28 cellular contexts compared by ENCODE assay signal in genomic region chr1:198032668-198033067, GRCh38.
"Had no signal": no experiment of that assay in that cellular context is flagged by ENCODE, and none has a peak within 500 bp of the region (broad histone marks: within the 10 kb centered on the region; RNA-seq: fewer than 3 reads in every experiment).

No MANE protein-coding gene starts in this region.

- H3K4me3 Mint-ChIP-seq: immature natural killer cell; naive thymus-derived CD4-positive, alpha-beta T cell; natural killer cell treated with Interleukin-12 subunit alpha and Interleukin-12 subunit beta and Interleukin-15 and Interleukin-18, amount 100 ng/mL, for 72 hours; stimulated activated memory B cell treated with anti-CD40 and anti-IgM and Interleukin-4, amounts not matched to agents 10 μg/mL and 1 μg/mL and 100 μg/mL, for 72 hours; stimulated activated naive CD8-positive, alpha-beta T cell treated with anti-CD3 and anti-CD28 coated beads, Interleukin-15, amount 100 ng/mL, for 72 hours; type B pancreatic cell had no signal

- DNase-seq: hypothalamus; immature natural killer cell; kidney; left colon; left lung; lower lobe of right lung; mammary epithelial cell; mesenchymal stem cell; midbrain; mucosa of descending colon; naive thymus-derived CD4-positive, alpha-beta T cell; ovary; right lobe of liver; stimulated activated CD4-positive, alpha-beta T cell treated with anti-CD3 and anti-CD28 coated beads, Interleukin-1b, Interleukin-23, amount 100 ng/mL, for 48 hours; stimulated activated CD4-positive, alpha-beta T cell treated with anti-CD3 and anti-CD28 coated beads, Interleukin-2, amount 100 ng/mL, for 48 hours; stimulated activated CD4-positive, alpha-beta T cell treated with anti-CD3 and anti-CD28 coated beads, Interleukin-4, amount 100 ng/mL, for 4 hours; stimulated activated CD8-positive, alpha-beta memory T cell treated with anti-CD3 and anti-CD28 coated beads, Interleukin-4, amount 100 ng/mL, for 48 hours; stimulated activated naive CD4-positive, alpha-beta T cell treated with Interleukin-2 at 50 U/mL for 16 hours; stimulated activated naive CD8-positive, alpha-beta T cell treated with anti-CD3 and anti-CD28 coated beads, Interleukin-15, amount 100 ng/mL, for 72 hours; substantia nigra; uterus had no signal

- H3K4me1 ChIP-seq: left lung, lower lobe of right lung, right atrium auricular region, tibial nerve, uterus had no signal

- H3K36me3 Mint-ChIP-seq: immature natural killer cell; naive thymus-derived CD4-positive, alpha-beta T cell; natural killer cell treated with Interleukin-12 subunit alpha and Interleukin-12 subunit beta and Interleukin-15 and Interleukin-18, amount 100 ng/mL, for 72 hours; stimulated activated memory B cell treated with anti-CD40 and anti-IgM and Interleukin-4, amounts not matched to agents 10 μg/mL and 1 μg/mL and 100 μg/mL, for 72 hours; type B pancreatic cell had no signal

- H3K9me3 ChIP-seq: left lung, lower lobe of right lung, mucosa of descending colon, ovary, right atrium auricular region, right lobe of liver, tibial nerve, uterus had no signal

- H3K4me2 ChIP-seq: smooth muscle cell had no signal

- H3K27ac ChIP-seq: left lung, lower lobe of right lung, ovary, right atrium auricular region, right lobe of liver, tibial nerve, uterus had no signal

- ATAC-seq: left colon; left lung; lower lobe of right lung; mucosa of descending colon; naive thymus-derived CD4-positive, alpha-beta T cell; natural killer cell treated with Interleukin-12 subunit alpha and Interleukin-12 subunit beta and Interleukin-15 and Interleukin-18, amount 100 ng/mL, for 72 hours; right lobe of liver; stimulated activated memory B cell treated with anti-CD40 and anti-IgM and Interleukin-4, amounts not matched to agents 10 μg/mL and 1 μg/mL and 100 μg/mL, for 72 hours; stimulated activated naive CD8-positive, alpha-beta T cell treated with anti-CD3 and anti-CD28 coated beads, Interleukin-15, amount 100 ng/mL, for 72 hours had no signal

- H3K27me3 Mint-ChIP-seq: progenitor cell of endocrine pancreas; stimulated activated memory B cell treated with anti-CD40 and anti-IgM and Interleukin-4, amounts not matched to agents 10 μg/mL and 1 μg/mL and 100 μg/mL, for 72 hours; stimulated activated naive CD8-positive, alpha-beta T cell treated with anti-CD3 and anti-CD28 coated beads, Interleukin-15, amount 100 ng/mL, for 72 hours had no signal

- H3K27me3 ChIP-seq: left lung, ovary, right atrium auricular region, right lobe of liver, tibial nerve, uterus had no signal

- H3K9me3 Mint-ChIP-seq: immature natural killer cell; naive thymus-derived CD4-positive, alpha-beta T cell; natural killer cell treated with Interleukin-12 subunit alpha and Interleukin-12 subunit beta and Interleukin-15 and Interleukin-18, amount 100 ng/mL, for 72 hours; stimulated activated memory B cell treated with anti-CD40 and anti-IgM and Interleukin-4, amounts not matched to agents 10 μg/mL and 1 μg/mL and 100 μg/mL, for 72 hours; stimulated activated naive CD8-positive, alpha-beta T cell treated with anti-CD3 and anti-CD28 coated beads, Interleukin-15, amount 100 ng/mL, for 72 hours; type B pancreatic cell had no signal

- H3K4me3 ChIP-seq: left lung, lower lobe of right lung, mucosa of descending colon, ovary, right atrium auricular region, right lobe of liver, smooth muscle cell, tibial nerve, uterus had no signal

- H3K4me1 Mint-ChIP-seq: immature natural killer cell; stimulated activated memory B cell treated with anti-CD40 and anti-IgM and Interleukin-4, amounts not matched to agents 10 μg/mL and 1 μg/mL and 100 μg/mL, for 72 hours had no signal

- H3K36me3 ChIP-seq: left lung, lower lobe of right lung, ovary, right atrium auricular region, right lobe of liver, tibial nerve, uterus had no signal

- H3K27ac Mint-ChIP-seq: immature natural killer cell; naive thymus-derived CD4-positive, alpha-beta T cell; natural killer cell treated with Interleukin-12 subunit alpha and Interleukin-12 subunit beta and Interleukin-15 and Interleukin-18, amount 100 ng/mL, for 72 hours; progenitor cell of endocrine pancreas; stimulated activated memory B cell treated with anti-CD40 and anti-IgM and Interleukin-4, amounts not matched to agents 10 μg/mL and 1 μg/mL and 100 μg/mL, for 72 hours; stimulated activated naive CD8-positive, alpha-beta T cell treated with anti-CD3 and anti-CD28 coated beads, Interleukin-15, amount 100 ng/mL, for 72 hours; type B pancreatic cell had no signal
